In genomic region chr16:51981725-51982124, GRCh38 we compare ENCODE assay signal across 18 cellular contexts.
"Had no signal": no experiment of that assay in that cellular context is flagged by ENCODE, and none has a peak within 500 bp of the region (broad histone marks: within the 10 kb centered on the region; RNA-seq: fewer than 3 reads in every experiment).

No MANE protein-coding gene starts in this region.

- DNase-seq: colonic mucosa; effector CD8-positive, alpha-beta T cell; endodermal cell; foreskin fibroblast; gastrocnemius medialis; natural killer cell; sigmoid colon; stimulated activated CD4-positive, alpha-beta T cell treated with anti-CD3 and anti-CD28 coated beads, Interleukin-4, amount 100 ng/mL, for 4 hours; stimulated activated naive CD8-positive, alpha-beta T cell treated with anti-CD3 and anti-CD28 coated beads, Interleukin-15, Interleukin-2, amounts not matched to agents 100 U/mL and 50 U/mL, for 24 hours; transverse colon; upper lobe of right lung; uterus had no signal

- H3K9me3 ChIP-seq: colonic mucosa, gastrocnemius medialis, prostate gland, right atrium auricular region, sigmoid colon, thoracic aorta, transverse colon, upper lobe of right lung, uterus had no signal

- H3K9ac ChIP-seq: neural progenitor cell had no signal

- FAIRE-seq: keratinocyte had no signal

- H3K36me3 ChIP-seq: colonic mucosa, gastrocnemius medialis, neural progenitor cell, prostate gland, right atrium auricular region, sigmoid colon, thoracic aorta, transverse colon, upper lobe of right lung, uterus had no signal

- H3K27ac ChIP-seq: colonic mucosa, epithelial cell of prostate, gastrocnemius medialis, neural progenitor cell, prostate gland, right atrium auricular region, sigmoid colon, thoracic aorta, transverse colon, upper lobe of right lung, uterus had no signal

- H3K4me2 ChIP-seq: neural progenitor cell had no signal

- H3K4me1 ChIP-seq: colonic mucosa, gastrocnemius medialis, neural progenitor cell, prostate gland, right atrium auricular region, sigmoid colon, transverse colon, upper lobe of right lung, uterus had no signal

- H2AFZ ChIP-seq: neural progenitor cell had no signal

- H3K4me3 ChIP-seq: colonic mucosa, gastrocnemius medialis, neural progenitor cell, prostate gland, right atrium auricular region, sigmoid colon, thoracic aorta, transverse colon, upper lobe of right lung, uterus had no signal

- H3K27me3 ChIP-seq: colonic mucosa, gastrocnemius medialis, neural progenitor cell, right atrium auricular region, sigmoid colon, transverse colon, upper lobe of right lung, uterus had no signal
